Comparison of ENCODE assay signal across 18 cellular contexts in genomic region chr10:76299501-76299900, GRCh38.
DNase-seq lines count a peak whose midpoint lies in the region; ATAC-seq and TF ChIP-seq lines count a peak whose summit lies in the region.
"Had no signal": no experiment of that assay in that cellular context is flagged by ENCODE, and none has a peak within 500 bp of the region (broad histone marks: within the 10 kb centered on the region; RNA-seq: fewer than 3 reads in every experiment).

No MANE protein-coding gene starts in this region.

- H3K4me3 ChIP-seq in IMR-90 (ENCODE audit: insufficient read depth, low read depth, low read length) (no peak overlapping the region), esophagus muscularis mucosa (no peak overlapping the region), mesendoderm (ENCODE audit: low read length) (no peak overlapping the region)
- H3K4me3 ChIP-seq: BLaER1 treated with 17β-estradiol and CSF1 and Interleukin-3, amounts not matched to agents 10 nM and 100 nM; GM23338; K562 had no signal

- H2AK9ac ChIP-seq in IMR-90 (replicated peaks; ENCODE audit: low read depth, low read length, poor library complexity), result no peak overlapping the region

- H2BK20ac ChIP-seq in IMR-90 (ENCODE audit: low read depth, low read length), result no peak overlapping the region; the same call in 1 of the 2 replicates

- no peaks in the 10 kb centered on the region for H3K9me1 ChIP-seq in IMR-90 (ENCODE audit: insufficient read depth, low read length)

- H3K27me3 ChIP-seq in IMR-90 (ENCODE audit: control insufficient read depth, insufficient read depth, low read length) (no peaks in the 10 kb centered on the region), esophagus muscularis mucosa (no peaks in the 10 kb centered on the region), mesendoderm (ENCODE audit: insufficient read depth, low read length, poor library complexity) (no peaks in the 10 kb centered on the region)
- H3K27me3 ChIP-seq: BLaER1 treated with 17β-estradiol and CSF1 and Interleukin-3, amounts not matched to agents 10 nM and 100 nM had no signal

- no peak for TF ChIP-seq POLR2A in IMR-90 (IDR thresholded peaks at IDR 0.05; ENCODE audit: low read depth, low read length)
- no peak for TF ChIP-seq POLR2A in esophagus muscularis mucosa (IDR thresholded peaks at IDR 0.05; ENCODE audit: low read depth)

- no peak overlapping the region for H3K4ac ChIP-seq in IMR-90 (ENCODE audit: low read depth, low read length)
- no peak overlapping the region for H3K4ac ChIP-seq in mesendoderm (ENCODE audit: low read depth, low read length)

- H3K4me2 ChIP-seq in IMR-90 (ENCODE audit: low read depth, low read length) (no peak overlapping the region), mesendoderm (ENCODE audit: low read length) (no peak overlapping the region)
- H3K4me2 ChIP-seq: BLaER1 treated with 17β-estradiol and CSF1 and Interleukin-3, amounts not matched to agents 10 nM and 100 nM; GM23338 had no signal

- no peak overlapping the region for H3K14ac ChIP-seq in IMR-90 (replicated peaks; ENCODE audit: low read depth, low read length)

- no peaks in the 10 kb centered on the region for H3K36me3 ChIP-seq in IMR-90 (ENCODE audit: control insufficient read depth, insufficient read depth, low read length)
- H3K36me3 ChIP-seq in esophagus muscularis mucosa, result no peaks in the 10 kb centered on the region
- no peaks in the 10 kb centered on the region for H3K36me3 ChIP-seq in mesendoderm (ENCODE audit: control insufficient read depth, insufficient read depth, low read length)
- H3K36me3 ChIP-seq: BLaER1 treated with 17β-estradiol and CSF1 and Interleukin-3, amounts not matched to agents 10 nM and 100 nM had no signal

- no peak for TF ChIP-seq RAD21 in IMR-90 (IDR thresholded peaks at IDR 0.05; ENCODE audit: low read length)

- dilution Hi-C loops in IMR-90 (cut with HindIII; ENCODE audit: low sequenced_read_pairs, unreplicated experiment), result no loop called here

- no peaks in the 10 kb centered on the region for H3K9me3 ChIP-seq in IMR-90 (ENCODE audit: control insufficient read depth, insufficient read depth, low read length)
- no peaks in the 10 kb centered on the region for H3K9me3 ChIP-seq in esophagus muscularis mucosa
- H3K9me3 ChIP-seq: BLaER1 treated with 17β-estradiol and CSF1 and Interleukin-3, amounts not matched to agents 10 nM and 100 nM; Caco-2 had no signal

- H4K91ac ChIP-seq in IMR-90 (ENCODE audit: insufficient read depth, low read depth, low read length), result no peak overlapping the region

- no peak overlapping the region for H2AFZ ChIP-seq in IMR-90 (replicated peaks; ENCODE audit: low read length, poor library complexity)
- H2AFZ ChIP-seq: GM23338 had no signal

- DNase-seq in EH (ENCODE audit: low read depth), result peak; percentile 68
- no peak for DNase-seq in IMR-90
- DNase-seq in esophagus muscularis mucosa (ENCODE audit: extremely low spot score), result peak; percentile 31
- DNase-seq in mesendoderm, result peak; percentile 63
- no peak for DNase-seq in stimulated activated CD4-positive, alpha-beta T cell treated with anti-CD3 and anti-CD28 coated beads, Interleukin-1b, Interleukin-23, amount 100 ng/mL, for 48 hours
- DNase-seq in RKO (ENCODE audit: low spot score), result no peak
- DNase-seq: Caco-2; CD8-positive, alpha-beta memory T cell; DND-41; GDM1; HCEC 1CT; HFFc6 had no signal

- H3K56ac ChIP-seq in IMR-90 (ENCODE audit: extremely low read depth, insufficient read depth, low read length) (no peak overlapping the region), mesendoderm (ENCODE audit: low read length) (no peak overlapping the region)

- no peaks in the 10 kb centered on the region for H3K79me2 ChIP-seq in mesendoderm (ENCODE audit: control insufficient read depth, insufficient read depth, low read length)

- H2BK120ac ChIP-seq in IMR-90 (ENCODE audit: low read depth, low read length) (no peak overlapping the region), mesendoderm (ENCODE audit: low read depth, low read length) (no peak overlapping the region)

- in situ Hi-C loops in IMR-90 (cut with MboI; ENCODE audit: low sequenced_read_pairs), result no loop called here

- no peaks in the 10 kb centered on the region for H3K79me1 ChIP-seq in IMR-90 (ENCODE audit: low read depth in 1 of 2, low read length in 2 of 2)
- no peaks in the 10 kb centered on the region for H3K79me1 ChIP-seq in mesendoderm (ENCODE audit: low read length)

- H2BK15ac ChIP-seq in IMR-90 (ENCODE audit: low read depth, low read length) (no peak overlapping the region), mesendoderm (replicated peaks; ENCODE audit: low read depth) (peak overlapping the region; percentile 65)

- no TSS peak for BruUV-seq in IMR-90 (replicated peaks; lab: Mats Ljungman, UMichigan)

- H3K18ac ChIP-seq in IMR-90 (ENCODE audit: low read depth, low read length), result peak overlapping the region; percentile 58; the same call in 1 of the 2 replicates
- H3K18ac ChIP-seq in mesendoderm (ENCODE audit: low read length), result peak overlapping the region; percentile 82

- intact Hi-C loops in IMR-90 (cut with micrococcal nuclease), result no loop called here
- intact Hi-C loops in esophagus muscularis mucosa (cut with DNase I), result no loop called here

- H4K20me1 ChIP-seq in IMR-90 (ENCODE audit: insufficient read depth, low read length), result no peaks in the 10 kb centered on the region
- H4K20me1 ChIP-seq: BLaER1 treated with 17β-estradiol and CSF1 and Interleukin-3, amounts not matched to agents 10 nM and 100 nM had no signal

- H3K27ac ChIP-seq in IMR-90 (ENCODE audit: insufficient read depth, low read length) (no peak overlapping the region), esophagus muscularis mucosa (replicated peaks in 1 of 4) (no peak overlapping the region), mesendoderm (ENCODE audit: low read depth, low read length) (no peak overlapping the region)
- H3K27ac ChIP-seq: BLaER1 treated with 17β-estradiol and CSF1 and Interleukin-3, amounts not matched to agents 10 nM and 100 nM; HL-60 had no signal

- H2BK5ac ChIP-seq in IMR-90 (ENCODE audit: low read depth, low read length, poor library complexity, severe bottlenecking) (no peak overlapping the region), mesendoderm (ENCODE audit: low read length) (no peak overlapping the region)

- H3K9ac ChIP-seq in IMR-90 (ENCODE audit: low read depth, low read length) (no peak overlapping the region), mesendoderm (ENCODE audit: low read length) (no peak overlapping the region)
- H3K9ac ChIP-seq: BLaER1 treated with 17β-estradiol and CSF1 and Interleukin-3, amounts not matched to agents 10 nM and 100 nM had no signal

- no peak for TF ChIP-seq EP300 in esophagus muscularis mucosa (IDR thresholded peaks at IDR 0.05)

- TF ChIP-seq CTCF in IMR-90 (conservative IDR thresholded peaks at IDR 0.05; ENCODE audit: low read depth, low read length) (no peak), esophagus muscularis mucosa (IDR thresholded peaks at IDR 0.05) (no peak)

- CTCF ChIA-PET in IMR-90 (lab: Yijun Ruan, JAX), result interaction anchor here (0.7 kb wide), 1 partner anchor 807 kb away, joined by 3 read pairs; no protein-coding TSS in a partner anchor

- H2AK5ac ChIP-seq in IMR-90 (ENCODE audit: low read depth, low read length) (no peak overlapping the region), mesendoderm (ENCODE audit: low read length) (no peak overlapping the region)

- H3K23ac ChIP-seq in IMR-90 (ENCODE audit: low read depth, low read length), result no peak overlapping the region
- no peak overlapping the region for H3K23ac ChIP-seq in mesendoderm (ENCODE audit: low read length)

- H3K4me1 ChIP-seq in IMR-90 (ENCODE audit: control insufficient read depth, insufficient read depth, low read length), result peaks cover 3% of the 10 kb centered on the region
- peaks cover 15 to 33% (median 19%) of the 10 kb centered on the region in 4 donors for H3K4me1 ChIP-seq in esophagus muscularis mucosa
- peaks cover 2% of the 10 kb centered on the region for H3K4me1 ChIP-seq in mesendoderm (ENCODE audit: control insufficient read depth, low read depth, low read length)

- no peak overlapping the region for H4K8ac ChIP-seq in IMR-90 (ENCODE audit: low read depth in 2 of 2, low read length in 2 of 2)
- no peak overlapping the region for H4K8ac ChIP-seq in mesendoderm (ENCODE audit: low read depth, low read length)

- POLR2A ChIA-PET in IMR-90 (lab: Charles Lee; ENCODE audit: unreplicated experiment), result no interaction called here

- ATAC-seq in IMR-90 (ENCODE audit: low read depth) (no peak), HG03095 (IDR thresholded peaks at IDR 0.05; ENCODE audit: unreplicated experiment) (no peak), GM21367 (IDR thresholded peaks at IDR 0.05; ENCODE audit: unreplicated experiment) (no peak)
- ATAC-seq: GM23338, K562 had no signal

- H4K5ac ChIP-seq in IMR-90 (ENCODE audit: low read depth, low read length) (no peak overlapping the region), mesendoderm (ENCODE audit: low read length) (no peak overlapping the region)

- WGBS in IMR-90 (ENCODE audit: extremely low coverage in 2 of 2, insufficient read length in 1 of 2), 2 experiments, result no CpG with 5 or more reads among the region's 4 CpGs
- WGBS in esophagus muscularis mucosa, result 95% methylated on average over 4 of the region's 4 CpGs
- WGBS in mesendoderm (ENCODE audit: extremely low coverage, insufficient coverage, low lambda C conversion rate), result no CpG with 5 or more reads among the region's 4 CpGs

TF ChIP-seq in IMR-90, 13 proteins besides CTCF, POLR2A, EP300 and RAD21:
- TF ChIP-seq SMC3 (IDR thresholded peaks at IDR 0.05; ENCODE audit: low read depth, low read length) (no peak), FOS (IDR thresholded peaks at IDR 0.05; ENCODE audit: low read depth, low read length) (no peak), BHLHE40 (IDR thresholded peaks at IDR 0.05; ENCODE audit: low read depth, low read length) (no peak), MAFK (IDR thresholded peaks at IDR 0.05; ENCODE audit: low read depth, low read length) (no peak), RFX5 (IDR thresholded peaks at IDR 0.05; ENCODE audit: low read depth, low read length) (no peak), CEBPB (IDR thresholded peaks at IDR 0.05; ENCODE audit: low read depth, low read length) (no peak), NFE2L2 (IDR thresholded peaks at IDR 0.05; ENCODE audit: low read depth, low read length) (no peak), USF2 (IDR thresholded peaks at IDR 0.05; ENCODE audit: low read depth, low read length) (no peak)

Comparison
In these comparisons a context has a peak if more than half of its experiments do, and no peak if none do; other contexts are left out.
1. DNase-seq: peak in EH (single experiment), esophagus muscularis mucosa (single experiment) and mesendoderm (single experiment); none in IMR-90 (single experiment), stimulated activated CD4-positive, alpha-beta T cell treated with anti-CD3 and anti-CD28 coated beads, Interleukin-1b, Interleukin-23, amount 100 ng/mL, for 48 hours (single experiment) and RKO (single experiment).